In genomic region chr6:57217270-57217669, GRCh38 we compare ENCODE assay signal across 24 cellular contexts.
"Had no signal": no experiment of that assay in that cellular context is flagged by ENCODE, and none has a peak within 500 bp of the region (broad histone marks: within the 10 kb centered on the region; RNA-seq: fewer than 3 reads in every experiment).

No MANE protein-coding gene starts in this region.

- H3K27ac Mint-ChIP-seq: activated naive CD4-positive, alpha-beta T cell treated with anti-CD3 and anti-CD28 coated beads for 36 hours; activated naive CD8-positive, alpha-beta T cell treated with anti-CD3 and anti-CD28 coated beads, Interleukin-2, amount 50 U/mL, for 24 hours; immature natural killer cell; memory B cell; naive B cell had no signal

- H3K27me3 Mint-ChIP-seq: central memory CD8-positive, alpha-beta T cell had no signal

- H3K9me3 Mint-ChIP-seq: activated naive CD8-positive, alpha-beta T cell treated with anti-CD3 and anti-CD28 coated beads, Interleukin-2, amount 50 U/mL, for 24 hours; central memory CD8-positive, alpha-beta T cell had no signal

- H3K9me3 ChIP-seq: gastrocnemius medialis, upper lobe of left lung had no signal

- H3K27ac ChIP-seq: brain microvascular endothelial cell, gastrocnemius medialis, upper lobe of left lung had no signal

- H3K36me3 ChIP-seq: brain microvascular endothelial cell, gastrocnemius medialis, upper lobe of left lung had no signal

- H3K36me3 Mint-ChIP-seq: immature natural killer cell had no signal

- DNase-seq: activated CD4-positive, alpha-beta T cell treated with anti-CD3 and anti-CD28 coated beads, Interleukin-2, amount 50 U/mL, for 1 hour; activated CD8-positive, alpha-beta memory T cell treated with anti-CD3 and anti-CD28 coated beads, Interleukin-2, amount 50 U/mL, for 4 hours; activated naive CD4-positive, alpha-beta T cell treated with anti-CD3 and anti-CD28 coated beads for 36 hours; activated naive CD8-positive, alpha-beta T cell treated with anti-CD3 and anti-CD28 coated beads, Interleukin-2, amount 50 U/mL, for 24 hours; activated T-cell treated with anti-CD3 and anti-CD28 coated beads, Interleukin-2, amount 50 U/mL, for 4 hours; anterior cingulate cortex; brain microvascular endothelial cell; cortex of kidney; erythroblast; gastrocnemius medialis; immature natural killer cell; left ventricle myocardium superior; naive B cell; retina; stimulated activated CD4-positive, alpha-beta T cell treated with anti-CD3 and anti-CD28 coated beads, Interleukin-12 subunit alpha, Interleukin-12 subunit beta, amount 100 ng/mL, for 4 hours; stimulated activated CD4-positive, alpha-beta T cell treated with anti-CD3 and anti-CD28 coated beads, Interleukin-2, amount 100 ng/mL, for 24 hours; stimulated activated naive CD8-positive, alpha-beta T cell treated with anti-CD3 and anti-CD28 coated beads, Interleukin-15, Interleukin-2, amounts not matched to agents 100 U/mL and 50 U/mL, for 24 hours; substantia nigra; T1000 had no signal

- FAIRE-seq: endometrium had no signal

- ATAC-seq: activated CD4-positive, CD25-positive, alpha-beta regulatory T cell treated with anti-CD3 and anti-CD28 coated beads, Interleukin-2, amount 50 U/mL, for 24 hours; activated naive CD8-positive, alpha-beta T cell treated with anti-CD3 and anti-CD28 coated beads, Interleukin-2, amount 50 U/mL, for 24 hours; activated T-cell treated with anti-CD3 and anti-CD28 coated beads, Interleukin-2, amount 50 U/mL, for 4 hours; gastrocnemius medialis; left ventricle myocardium superior; stimulated activated naive CD8-positive, alpha-beta T cell treated with anti-CD3 and anti-CD28 coated beads, Interleukin-15, Interleukin-2, amounts not matched to agents 100 U/mL and 50 U/mL, for 24 hours had no signal

- H3K4me3 Mint-ChIP-seq: activated naive CD4-positive, alpha-beta T cell treated with anti-CD3 and anti-CD28 coated beads for 36 hours; activated naive CD8-positive, alpha-beta T cell treated with anti-CD3 and anti-CD28 coated beads, Interleukin-2, amount 50 U/mL, for 24 hours; activated T-cell treated with anti-CD3 and anti-CD28 coated beads, Interleukin-2, amount 50 U/mL, for 4 hours; central memory CD8-positive, alpha-beta T cell; immature natural killer cell; memory B cell had no signal

- H3K27me3 ChIP-seq: brain microvascular endothelial cell, gastrocnemius medialis, upper lobe of left lung had no signal

- H3K4me3 ChIP-seq: gastrocnemius medialis, upper lobe of left lung had no signal
